1 cellular context compared by ENCODE assay signal in genomic region chr17:2029911-2030778, GRCh38.
TF ChIP-seq lines count a peak whose summit lies in the region.

TSS of gene DPH1 (plus strand) at chr17:2030153. CDS start at chr17:2030170, 17 bp downstream.

TF ChIP-seq in HepG2, 621 proteins besides CTCF, POLR2A, EP300 and RAD21 (continued from another document and continues in another):
- TF ChIP-seq KIAA2018 (CRISPR knock-in tag; IDR thresholded peaks at IDR 0.05; ENCODE audit: borderline replicate concordance), result no peak
- TF ChIP-seq ZNF546 (CRISPR knock-in tag; conservative IDR thresholded peaks at IDR 0.05), result no peak
- peak; percentile 77; the same call in 1 of the 2 replicates for TF ChIP-seq ZNF136 (CRISPR knock-in tag; IDR thresholded peaks at IDR 0.05; ENCODE audit: low read depth)
- no peak for TF ChIP-seq ATF1 (CRISPR knock-in tag; IDR thresholded peaks at IDR 0.05)
- TF ChIP-seq PCBP1 (IDR thresholded peaks at IDR 0.05; ENCODE audit: borderline replicate concordance, low read depth, low read length), result no peak
- peak; percentile 27; the same call in 1 of the 2 replicates for TF ChIP-seq ATF2 (CRISPR knock-in tag; IDR thresholded peaks at IDR 0.05)
- TF ChIP-seq SOX13 (IDR thresholded peaks at IDR 0.05), result 0 out of 2 replicates have a peak, but pooled peaks have one; percentile 26
- peak in 1 of 2 experiments; percentile 55; a peak in 2 of 4 replicates for TF ChIP-seq SOX13 (CRISPR knock-in tag; conservative IDR thresholded peaks at IDR 0.05 in 1 of 2, IDR thresholded peaks at IDR 0.05 in 1 of 2)
- TF ChIP-seq ZNF225 (CRISPR knock-in tag; IDR thresholded peaks at IDR 0.05), result 0 out of 2 replicates have a peak, but pooled peaks have one; percentile 36
- TF ChIP-seq, protein P1, sequence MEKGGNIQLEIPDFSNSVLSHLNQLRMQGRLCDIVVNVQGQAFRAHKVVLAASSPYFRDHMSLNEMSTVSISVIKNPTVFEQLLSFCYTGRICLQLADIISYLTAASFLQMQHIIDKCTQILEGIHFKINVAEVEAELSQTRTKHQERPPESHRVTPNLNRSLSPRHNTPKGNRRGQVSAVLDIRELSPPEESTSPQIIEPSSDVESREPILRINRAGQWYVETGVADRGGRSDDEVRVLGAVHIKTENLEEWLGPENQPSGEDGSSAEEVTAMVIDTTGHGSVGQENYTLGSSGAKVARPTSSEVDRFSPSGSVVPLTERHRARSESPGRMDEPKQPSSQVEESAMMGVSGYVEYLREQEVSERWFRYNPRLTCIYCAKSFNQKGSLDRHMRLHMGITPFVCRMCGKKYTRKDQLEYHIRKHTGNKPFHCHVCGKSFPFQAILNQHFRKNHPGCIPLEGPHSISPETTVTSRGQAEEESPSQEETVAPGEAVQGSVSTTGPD (CRISPR knock-in tag; IDR thresholded peaks at IDR 0.05), result no peak
- peak; percentile 74; the same call in 1 of the 2 replicates for TF ChIP-seq ZC3H13 (CRISPR knock-in tag; IDR thresholded peaks at IDR 0.05)
- no peak for TF ChIP-seq ZNF18 (CRISPR knock-in tag; IDR thresholded peaks at IDR 0.05; ENCODE audit: insufficient replicate concordance)
- TF ChIP-seq SYNCRIP (IDR thresholded peaks at IDR 0.05; ENCODE audit: insufficient read depth, low read depth, low read length), result no peak
- no peak for TF ChIP-seq ZUFSP (CRISPR knock-in tag; IDR thresholded peaks at IDR 0.05; ENCODE audit: borderline replicate concordance)
- TF ChIP-seq ZNF747 (CRISPR knock-in tag; IDR thresholded peaks at IDR 0.05; ENCODE audit: borderline replicate concordance), result no peak
- peak; percentile 33; the same call in 1 of the 2 replicates for TF ChIP-seq ZNF629 (CRISPR knock-in tag; conservative IDR thresholded peaks at IDR 0.05)
- peak; percentile 71 for TF ChIP-seq POLR2AphosphoS5 (IDR thresholded peaks at IDR 0.05; ENCODE audit: low read depth, low read length)
- TF ChIP-seq MED8 (CRISPR knock-in tag; IDR thresholded peaks at IDR 0.05; ENCODE audit: insufficient replicate concordance), result no peak
- peak; percentile 77; the same call in 1 of the 2 replicates for TF ChIP-seq NFKB2 (CRISPR knock-in tag; IDR thresholded peaks at IDR 0.05; ENCODE audit: borderline replicate concordance)
- TF ChIP-seq ZNF282 (IDR thresholded peaks at IDR 0.05; ENCODE audit: partially characterized antibody), result no peak
- TF ChIP-seq ZBTB21 (CRISPR knock-in tag; IDR thresholded peaks at IDR 0.05), result no peak
- peak; percentile 96 for TF ChIP-seq RBM39 (IDR thresholded peaks at IDR 0.05; ENCODE audit: low read depth, low read length, poor library complexity, severe bottlenecking)
- no peak for TF ChIP-seq ARNT (IDR thresholded peaks at IDR 0.05)
- 0 out of 2 replicates have a peak, but pooled peaks have one; percentile 62 for TF ChIP-seq ZNF619 (CRISPR knock-in tag; IDR thresholded peaks at IDR 0.05)
- no peak for TF ChIP-seq CHD4 (IDR thresholded peaks at IDR 0.05; ENCODE audit: borderline replicate concordance, low read length)
- no peak for TF ChIP-seq NONO (IDR thresholded peaks at IDR 0.05)
- peak; percentile 94 for TF ChIP-seq NONO (CRISPR knock-in tag; conservative IDR thresholded peaks at IDR 0.05)
- no peak for TF ChIP-seq MBD4 (IDR thresholded peaks at IDR 0.05; ENCODE audit: borderline replicate concordance, low read length)
- TF ChIP-seq DMAP1 (CRISPR knock-in tag; IDR thresholded peaks at IDR 0.05), result peak; percentile 96
- TF ChIP-seq SP1 (IDR thresholded peaks at IDR 0.05), result no peak
- peak; percentile 99 for TF ChIP-seq SP1 (CRISPR knock-in tag; IDR thresholded peaks at IDR 0.05)
- no peak for TF ChIP-seq SNAPC2 (CRISPR knock-in tag; IDR thresholded peaks at IDR 0.05)
- 0 out of 2 replicates have a peak, but pooled peaks have one; percentile 7 for TF ChIP-seq ATF7-NPFF (CRISPR knock-in tag; IDR thresholded peaks at IDR 0.05; ENCODE audit: low read depth)
- no peak for TF ChIP-seq SNRNP70 (IDR thresholded peaks at IDR 0.05; ENCODE audit: low read depth, low read length)
- peak; percentile 74 for TF ChIP-seq ZNF772 (CRISPR knock-in tag; IDR thresholded peaks at IDR 0.05)
- TF ChIP-seq ZNF776 (CRISPR knock-in tag; IDR thresholded peaks at IDR 0.05), result peak; percentile 94; the same call in 1 of the 2 replicates
- TF ChIP-seq ZNF616 (CRISPR knock-in tag; IDR thresholded peaks at IDR 0.05; ENCODE audit: low read depth), result no peak; the same call in 1 of the 2 replicates
- TF ChIP-seq, protein P2, sequence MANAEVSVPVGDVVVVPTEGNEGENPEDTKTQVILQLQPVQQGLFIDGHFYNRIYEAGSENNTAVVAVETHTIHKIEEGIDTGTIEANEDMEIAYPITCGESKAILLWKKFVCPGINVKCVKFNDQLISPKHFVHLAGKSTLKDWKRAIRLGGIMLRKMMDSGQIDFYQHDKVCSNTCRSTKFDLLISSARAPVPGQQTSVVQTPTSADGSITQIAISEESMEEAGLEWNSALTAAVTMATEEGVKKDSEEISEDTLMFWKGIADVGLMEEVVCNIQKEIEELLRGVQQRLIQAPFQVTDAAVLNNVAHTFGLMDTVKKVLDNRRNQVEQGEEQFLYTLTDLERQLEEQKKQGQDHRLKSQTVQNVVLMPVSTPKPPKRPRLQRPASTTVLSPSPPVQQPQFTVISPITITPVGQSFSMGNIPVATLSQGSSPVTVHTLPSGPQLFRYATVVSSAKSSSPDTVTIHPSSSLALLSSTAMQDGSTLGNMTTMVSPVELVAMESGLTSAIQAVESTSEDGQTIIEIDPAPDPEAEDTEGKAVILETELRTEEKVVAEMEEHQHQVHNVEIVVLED (CRISPR knock-in tag; IDR thresholded peaks at IDR 0.05; ENCODE audit: borderline replicate concordance), result peak; percentile 87
- TF ChIP-seq, protein P3, sequence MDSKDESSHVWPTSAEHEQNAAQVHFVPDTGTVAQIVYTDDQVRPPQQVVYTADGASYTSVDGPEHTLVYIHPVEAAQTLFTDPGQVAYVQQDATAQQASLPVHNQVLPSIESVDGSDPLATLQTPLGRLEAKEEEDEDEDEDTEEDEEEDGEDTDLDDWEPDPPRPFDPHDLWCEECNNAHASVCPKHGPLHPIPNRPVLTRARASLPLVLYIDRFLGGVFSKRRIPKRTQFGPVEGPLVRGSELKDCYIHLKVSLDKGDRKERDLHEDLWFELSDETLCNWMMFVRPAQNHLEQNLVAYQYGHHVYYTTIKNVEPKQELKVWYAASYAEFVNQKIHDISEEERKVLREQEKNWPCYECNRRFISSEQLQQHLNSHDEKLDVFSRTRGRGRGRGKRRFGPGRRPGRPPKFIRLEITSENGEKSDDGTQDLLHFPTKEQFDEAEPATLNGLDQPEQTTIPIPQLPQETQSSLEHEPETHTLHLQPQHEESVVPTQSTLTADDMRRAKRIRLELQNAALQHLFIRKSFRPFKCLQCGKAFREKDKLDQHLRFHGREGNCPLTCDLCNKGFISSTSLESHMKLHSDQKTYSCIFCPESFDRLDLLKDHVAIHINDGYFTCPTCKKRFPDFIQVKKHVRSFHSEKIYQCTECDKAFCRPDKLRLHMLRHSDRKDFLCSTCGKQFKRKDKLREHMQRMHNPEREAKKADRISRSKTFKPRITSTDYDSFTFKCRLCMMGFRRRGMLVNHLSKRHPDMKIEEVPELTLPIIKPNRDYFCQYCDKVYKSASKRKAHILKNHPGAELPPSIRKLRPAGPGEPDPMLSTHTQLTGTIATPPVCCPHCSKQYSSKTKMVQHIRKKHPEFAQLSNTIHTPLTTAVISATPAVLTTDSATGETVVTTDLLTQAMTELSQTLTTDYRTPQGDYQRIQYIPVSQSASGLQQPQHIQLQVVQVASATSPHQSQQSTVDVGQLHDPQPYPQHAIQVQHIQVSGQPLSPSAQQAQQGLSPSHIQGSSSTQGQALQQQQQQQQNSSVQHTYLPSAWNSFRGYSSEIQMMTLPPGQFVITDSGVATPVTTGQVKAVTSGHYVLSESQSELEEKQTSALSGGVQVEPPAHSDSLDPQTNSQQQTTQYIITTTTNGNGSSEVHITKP (CRISPR knock-in tag; IDR thresholded peaks at IDR 0.05; ENCODE audit: low read depth), result no peak
- no peak for TF ChIP-seq MTA3 (CRISPR knock-in tag; IDR thresholded peaks at IDR 0.05)
- TF ChIP-seq MATR3 (CRISPR knock-in tag; IDR thresholded peaks at IDR 0.05), result no peak
